1 cellular context compared by ENCODE assay signal in genomic region chr16:57591870-57592485, GRCh38.
TF ChIP-seq lines count a peak whose summit lies in the region.

No MANE protein-coding gene starts in this region.

TF ChIP-seq in HEK293, 187 proteins besides CTCF, POLR2A, EP300 and RAD21 (continued from another document):
- 0 out of 2 replicates have a peak, but pooled peaks have one; percentile 30 for TF ChIP-seq ZNF280C (tag by site-specific recombination; IDR thresholded peaks at IDR 0.05)
- 0 out of 2 replicates have a peak, but pooled peaks have one; percentile 19 for TF ChIP-seq ZNF791 (tag by site-specific recombination; IDR thresholded peaks at IDR 0.05)
- no peak for TF ChIP-seq ZNF2 (tag by site-specific recombination; IDR thresholded peaks at IDR 0.05)
- TF ChIP-seq ZNF311 (tag by site-specific recombination; IDR thresholded peaks at IDR 0.05; ENCODE audit: borderline replicate concordance): peak; percentile 73; the same call in 1 of the 2 replicates
- TF ChIP-seq ZNF776 (tag by site-specific recombination; IDR thresholded peaks at IDR 0.05; ENCODE audit: borderline replicate concordance): peak; percentile 66; the same call in 1 of the 2 replicates
- TF ChIP-seq ZIC2 (tag by site-specific recombination; IDR thresholded peaks at IDR 0.05): no peak
